ENCODE assay signal across 1 cellular context in the genomic region with DNA sequence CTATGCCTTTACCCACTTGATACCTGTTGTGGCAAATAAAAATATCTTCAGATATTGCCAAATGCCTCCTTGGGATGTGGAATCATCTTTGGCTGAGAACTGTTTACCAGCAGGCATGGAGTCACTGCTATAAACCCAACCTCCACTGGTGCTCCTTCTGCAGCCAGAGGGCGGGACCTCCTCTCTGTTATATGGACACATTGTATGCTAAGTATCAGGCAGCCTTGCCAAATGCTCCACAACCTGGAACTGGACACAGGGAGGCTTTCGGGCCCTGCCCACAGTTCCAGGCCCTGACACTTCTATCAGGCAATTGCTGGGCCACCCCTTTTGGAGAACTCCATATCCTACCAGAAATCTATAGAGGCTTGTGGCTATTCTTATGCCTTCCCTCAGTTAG.
TF ChIP-seq lines count a peak whose summit lies in the region.

No MANE protein-coding gene starts in this region.

TF ChIP-seq in IMR-90, 13 proteins besides CTCF, POLR2A, EP300 and RAD21:
- TF ChIP-seq NFE2L2 (IDR thresholded peaks at IDR 0.05; ENCODE audit: low read depth, low read length), result no peak
- TF ChIP-seq RFX5 (IDR thresholded peaks at IDR 0.05; ENCODE audit: low read depth, low read length), result no peak
- no peak for TF ChIP-seq RCOR1 (IDR thresholded peaks at IDR 0.05; ENCODE audit: insufficient replicate concordance, low read length)
- TF ChIP-seq, protein P1, sequence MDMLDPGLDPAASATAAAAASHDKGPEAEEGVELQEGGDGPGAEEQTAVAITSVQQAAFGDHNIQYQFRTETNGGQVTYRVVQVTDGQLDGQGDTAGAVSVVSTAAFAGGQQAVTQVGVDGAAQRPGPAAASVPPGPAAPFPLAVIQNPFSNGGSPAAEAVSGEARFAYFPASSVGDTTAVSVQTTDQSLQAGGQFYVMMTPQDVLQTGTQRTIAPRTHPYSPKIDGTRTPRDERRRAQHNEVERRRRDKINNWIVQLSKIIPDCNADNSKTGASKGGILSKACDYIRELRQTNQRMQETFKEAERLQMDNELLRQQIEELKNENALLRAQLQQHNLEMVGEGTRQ (IDR thresholded peaks at IDR 0.05; ENCODE audit: low read depth, low read length), result no peak
- TF ChIP-seq, protein P2, sequence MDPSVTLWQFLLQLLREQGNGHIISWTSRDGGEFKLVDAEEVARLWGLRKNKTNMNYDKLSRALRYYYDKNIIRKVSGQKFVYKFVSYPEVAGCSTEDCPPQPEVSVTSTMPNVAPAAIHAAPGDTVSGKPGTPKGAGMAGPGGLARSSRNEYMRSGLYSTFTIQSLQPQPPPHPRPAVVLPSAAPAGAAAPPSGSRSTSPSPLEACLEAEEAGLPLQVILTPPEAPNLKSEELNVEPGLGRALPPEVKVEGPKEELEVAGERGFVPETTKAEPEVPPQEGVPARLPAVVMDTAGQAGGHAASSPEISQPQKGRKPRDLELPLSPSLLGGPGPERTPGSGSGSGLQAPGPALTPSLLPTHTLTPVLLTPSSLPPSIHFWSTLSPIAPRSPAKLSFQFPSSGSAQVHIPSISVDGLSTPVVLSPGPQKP (IDR thresholded peaks at IDR 0.05; ENCODE audit: borderline replicate concordance, low read depth, low read length), result no peak
- no peak for TF ChIP-seq CHD1 (IDR thresholded peaks at IDR 0.05; ENCODE audit: low read depth, low read length)
- no peak for TF ChIP-seq MAZ (IDR thresholded peaks at IDR 0.05; ENCODE audit: borderline replicate concordance, low read depth, low read length)
- no peak for TF ChIP-seq BHLHE40 (IDR thresholded peaks at IDR 0.05; ENCODE audit: low read depth, low read length)
- no peak for TF ChIP-seq MAFK (IDR thresholded peaks at IDR 0.05; ENCODE audit: low read depth, low read length)
- no peak for TF ChIP-seq FOS (IDR thresholded peaks at IDR 0.05; ENCODE audit: low read depth, low read length)
- no peak for TF ChIP-seq MXI1 (IDR thresholded peaks at IDR 0.05; ENCODE audit: borderline replicate concordance, low read depth, low read length)
- TF ChIP-seq CEBPB (IDR thresholded peaks at IDR 0.05; ENCODE audit: low read depth, low read length), result no peak
- no peak for TF ChIP-seq SMC3 (IDR thresholded peaks at IDR 0.05; ENCODE audit: low read depth, low read length)
